Comparison of ENCODE assay signal across 8 cellular contexts in the genomic region with DNA sequence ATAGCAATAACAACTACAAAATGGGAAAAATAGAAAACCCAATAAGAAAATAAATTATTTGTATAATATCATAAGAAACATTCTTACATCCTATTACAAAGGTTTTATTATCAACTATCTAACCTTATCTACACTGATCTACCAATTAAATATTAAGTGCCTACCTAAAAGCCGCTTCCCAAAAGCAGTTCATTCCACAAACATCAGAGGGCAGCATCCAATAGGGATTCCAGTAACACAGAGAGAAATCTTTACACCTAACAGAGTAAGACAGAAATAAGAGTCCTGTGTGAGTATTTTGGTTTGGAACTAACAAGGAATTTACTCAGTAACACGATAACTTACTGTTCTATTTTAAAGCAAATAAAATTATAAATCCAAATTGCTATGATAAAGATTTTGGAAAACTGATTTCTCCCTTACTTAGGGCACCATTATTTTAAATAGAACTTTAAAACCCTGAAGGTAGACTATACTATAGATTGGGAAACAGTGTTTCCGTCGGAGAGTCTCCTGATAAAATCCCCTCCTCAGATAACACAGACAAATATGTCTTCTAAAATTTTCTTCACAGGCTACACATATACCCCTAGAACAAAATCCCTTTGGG. TPM values are rescaled to one million over a fixed set of nuclear protein-coding genes. Genes with fewer than 3 reads are reported as not detected.
DNase-seq lines count a peak whose midpoint lies in the region; ATAC-seq and TF ChIP-seq lines count a peak whose summit lies in the region.

No MANE protein-coding gene starts in this region.

- H3K4me3 ChIP-seq in esophagus squamous epithelium: no peak overlapping the region

- TF ChIP-seq CTCF in esophagus squamous epithelium (IDR thresholded peaks at IDR 0.05) (peak; percentile 44 to 87 (median 74)), nephron (IDR thresholded peaks at IDR 0.05; ENCODE audit: unreplicated experiment in 3 of 3) (peak; percentile 90 to 91 (median 91))

- no peak overlapping the region for H3K27ac ChIP-seq in esophagus squamous epithelium

- peaks cover 9 to 50% (median 13%) of the 10 kb centered on the region in 3 donors for H3K4me1 ChIP-seq in esophagus squamous epithelium

- no peaks in the 10 kb centered on the region for H3K9me3 Mint-ChIP-seq in nephron

- no peak overlapping the region for H3K27ac Mint-ChIP-seq in nephron

- WGBS in esophagus squamous epithelium, 2 donors: 41 to 42% methylated on average over 4 of the region's 4 CpGs

- ATAC-seq in GM18909 (IDR thresholded peaks at IDR 0.05; ENCODE audit: poor library complexity, unreplicated experiment): no peak
- no peak for ATAC-seq in HG03045 (IDR thresholded peaks at IDR 0.05; ENCODE audit: unreplicated experiment)
- no peak for ATAC-seq in HG02840 (IDR thresholded peaks at IDR 0.05; ENCODE audit: low FRiP score, unreplicated experiment)

- DNase-seq in EH (ENCODE audit: low read depth) (peak; percentile 77), LHCN-M2 (ENCODE audit: low read depth) (peak; percentile 73), SHP77 treated with DMSO at 0.1 percent for 48 hours (lab: John Stamatoyannopoulos, UW) (peak; percentile 27), esophagus squamous epithelium (lab: John Stamatoyannopoulos, UW) (no peak)

- H3K27me3 ChIP-seq in esophagus squamous epithelium: no peaks in the 10 kb centered on the region

- peaks cover 5% of the 10 kb centered on the region for H3K4me1 Mint-ChIP-seq in nephron

- peaks cover 3% of the 10 kb centered on the region for H3K36me3 Mint-ChIP-seq in nephron (ENCODE audit: low read depth)

- H3K9me3 ChIP-seq in esophagus squamous epithelium: no peaks in the 10 kb centered on the region

- H3K27me3 Mint-ChIP-seq in nephron (ENCODE audit: low read depth): no peaks in the 10 kb centered on the region

- intact Hi-C loops in esophagus squamous epithelium (cut with DNase I): loop anchor here (5.0 kb wide), 1 partner anchor 203 kb away; no protein-coding TSS in a partner anchor

- H3K36me3 ChIP-seq in esophagus squamous epithelium: no peaks in the 10 kb centered on the region

- no peak overlapping the region for H3K4me3 Mint-ChIP-seq in nephron

- TF ChIP-seq POLR2A in esophagus squamous epithelium (IDR thresholded peaks at IDR 0.05): no peak

RNA-seq across cellular contexts. Expression of gene GXYLT1, which starts 15.0 kb away (rescaled TPM):
- total RNA-seq in LHCN-M2 (2014; rRNA removed) (19.2 and 19.8 TPM in 2 replicates), esophagus squamous epithelium (10 to 100 TPM in 1 of 4 donors, 1 to 10 TPM in 3; 6.8 to 14.1 (median 7.4) TPM)
- polyA plus RNA-seq in LHCN-M2 (2012): 4.5 TPM
